Comparison of ENCODE assay signal across 9 cellular contexts in genomic region chr15:77034620-77035467, GRCh38. TPM values are rescaled to one million over a fixed set of nuclear protein-coding genes. Genes with fewer than 3 reads are reported as not detected.
DNase-seq lines count a peak whose midpoint lies in the region; ATAC-seq and TF ChIP-seq lines count a peak whose summit lies in the region.
"Had no signal": no experiment of that assay in that cellular context is flagged by ENCODE, and none has a peak within 500 bp of the region (broad histone marks: within the 10 kb centered on the region; RNA-seq: fewer than 3 reads in every experiment).

No MANE protein-coding gene starts in this region.

- no peak overlapping the region for H3K27ac ChIP-seq in CD4-positive, alpha-beta memory T cell (ENCODE audit: low read depth, low read length)

- peak overlapping the region in 6 of 7 donors; percentile 35 to 95 (median 73) for H3K27ac Mint-ChIP-seq in CD4-positive, alpha-beta memory T cell

- CTCF ChIA-PET in CD4-positive, alpha-beta memory T cell (lab: Charles Lee; ENCODE audit: partially characterized antibody): interaction anchor here (1.0 to 1.9 kb wide), 5 partner anchors 11 to 61 kb away, joined by 3 to 9 read pairs (median 4); no protein-coding TSS in a partner anchor

- no peak overlapping the region for H2AFZ ChIP-seq in Loucy (ENCODE audit: low read length)

- H3K4me2 ChIP-seq in Loucy (ENCODE audit: low read depth, low read length, poor library complexity, severe bottlenecking): no peak overlapping the region

- no peaks in the 10 kb centered on the region for H4K20me1 ChIP-seq in Loucy (ENCODE audit: insufficient read depth, low read length, poor library complexity, severe bottlenecking)

- H3K36me3 ChIP-seq in CD4-positive, alpha-beta memory T cell (ENCODE audit: insufficient read depth, low read length): peaks cover 37% of the 10 kb centered on the region
- peaks cover 3% of the 10 kb centered on the region; the same call in 1 of the 2 replicates for H3K36me3 ChIP-seq in Loucy (ENCODE audit: insufficient read depth, low read length)

- ATAC-seq in left ventricle myocardium superior (peak; percentile 17), HG03354 (IDR thresholded peaks at IDR 0.05; ENCODE audit: poor library complexity, severe bottlenecking, unreplicated experiment) (no peak)

- no peak overlapping the region for H3K4me3 ChIP-seq in CD4-positive, alpha-beta memory T cell (ENCODE audit: low read length in 2 of 2)
- no peak overlapping the region for H3K4me3 ChIP-seq in Loucy (ENCODE audit: low read length, poor library complexity, severe bottlenecking)

- no peaks in the 10 kb centered on the region for H3K27me3 ChIP-seq in CD4-positive, alpha-beta memory T cell (ENCODE audit: insufficient read depth, low read length)
- no peaks in the 10 kb centered on the region for H3K27me3 ChIP-seq in Loucy (ENCODE audit: insufficient read depth, low read length, poor library complexity, severe bottlenecking)

- no peaks in the 10 kb centered on the region for H3F3A ChIP-seq in Loucy (ENCODE audit: low read depth)

- TF ChIP-seq CTCF in Loucy (conservative IDR thresholded peaks at IDR 0.05; ENCODE audit: low read length): peak; percentile 86

- H3K4me3 Mint-ChIP-seq in CD4-positive, alpha-beta memory T cell: no peak overlapping the region

- no peaks in the 10 kb centered on the region for H3K4me1 ChIP-seq in CD4-positive, alpha-beta memory T cell (ENCODE audit: insufficient read depth, low read length)
- H3K4me1 ChIP-seq in Loucy (ENCODE audit: insufficient read depth, low read length, poor library complexity, severe bottlenecking): peaks cover 5% of the 10 kb centered on the region

- peaks cover 18 to 53% of the 10 kb centered on the region in 2 donors for H3K36me3 Mint-ChIP-seq in CD4-positive, alpha-beta memory T cell

- H3K9me2 ChIP-seq in Loucy (replicated peaks; ENCODE audit: low read depth, low read length): no peaks in the 10 kb centered on the region

- no peaks in the 10 kb centered on the region for H3K79me2 ChIP-seq in Loucy (ENCODE audit: insufficient read depth, low read length)

- peaks cover 0 to 28% (median under 1%) of the 10 kb centered on the region in 8 donors for H3K9me3 Mint-ChIP-seq in CD4-positive, alpha-beta memory T cell

- no peak overlapping the region for H3K9ac ChIP-seq in Loucy (ENCODE audit: low read depth, low read length, poor library complexity, severe bottlenecking)

- H3K27me3 Mint-ChIP-seq in CD4-positive, alpha-beta memory T cell: no peaks in the 10 kb centered on the region

- intact Hi-C loops in CD4-positive, alpha-beta memory T cell (cut with micrococcal nuclease): no loop called here
- intact Hi-C loops in left ventricle myocardium superior (cut with micrococcal nuclease): no loop called here

- POLR2A ChIA-PET in CD4-positive, alpha-beta memory T cell (lab: Charles Lee; ENCODE audit: partially characterized antibody): interaction anchor here (0.7 to 1.5 kb wide), 5 partner anchors 11 to 40 kb away, joined by 3 to 4 read pairs (median 3); partner anchors contain the start of gene PSTPIP1

- DNase-seq in CD4-positive, alpha-beta memory T cell: no peak
- peak; percentile 33 for DNase-seq in activated naive CD4-positive, alpha-beta T cell treated with Interleukin-2 at 50 U/mL for 16 hours
- DNase-seq in left ventricle myocardium superior (peak; percentile 42), NCI-H2107 treated with DMSO at 0.1 percent for 48 hours (lab: John Stamatoyannopoulos, UW; ENCODE audit: unreplicated experiment) (no peak), pons (ENCODE audit: low spot score) (no peak)
- peak; percentile 61 to 68 for DNase-seq in stimulated activated CD4-positive, alpha-beta T cell treated with anti-CD3 and anti-CD28 coated beads, Interleukin-2, amount 100 ng/mL, for 24 hours

- H3K4me1 Mint-ChIP-seq in CD4-positive, alpha-beta memory T cell: peaks cover 0 to 5% (median 2%) of the 10 kb centered on the region in 4 donors

- H3K9me3 ChIP-seq in CD4-positive, alpha-beta memory T cell (ENCODE audit: control insufficient read depth in 1 of 2, low read length in 2 of 2): no peaks in the 10 kb centered on the region
- H3K9me3 ChIP-seq in Loucy (ENCODE audit: insufficient read depth, low read depth, low read length): no peaks in the 10 kb centered on the region

RNA-seq across cellular contexts. Expression of gene TSPAN3, which starts 36.1 kb away (rescaled TPM):
- total RNA-seq in CD4-positive, alpha-beta memory T cell: 10 to 100 TPM; 13.3 to 14.3 TPM
- polyA plus RNA-seq in CD4-positive, alpha-beta memory T cell: 10 to 100 TPM; 35.7 to 35.9 TPM
- total RNA-seq in left ventricle myocardium superior: 97.1 TPM

RNA-seq across cellular contexts. Expression of gene PSTPIP1, which starts 39.9 kb away (rescaled TPM):
- 100 to 1,000 TPM; 225 to 233 TPM for total RNA-seq in CD4-positive, alpha-beta memory T cell
- polyA plus RNA-seq in CD4-positive, alpha-beta memory T cell: 10 to 100 TPM; 62.4 to 63.3 TPM
- 2.4 TPM for total RNA-seq in left ventricle myocardium superior
- total RNA-seq: temporal lobe had no signal

Comparison
In these comparisons a context has a peak if more than half of its experiments do, and no peak if none do; other contexts are left out.
1. DNase-seq: peak in activated naive CD4-positive, alpha-beta T cell treated with Interleukin-2 at 50 U/mL for 16 hours (single experiment), left ventricle myocardium superior (single experiment) and stimulated activated CD4-positive, alpha-beta T cell treated with anti-CD3 and anti-CD28 coated beads, Interleukin-2, amount 100 ng/mL, for 24 hours (2 of 2); none in CD4-positive, alpha-beta memory T cell (0 of 5), NCI-H2107 treated with DMSO at 0.1 percent for 48 hours (single experiment) and pons (single experiment).
2. RNA of gene PSTPIP1, which starts 39.9 kb away (total RNA-seq): 225 to 233 TPM in CD4-positive, alpha-beta memory T cell; 2.4 TPM in left ventricle myocardium superior (single experiment); every median in the first group is over 10 times any median in the second.